Comparison of ENCODE assay signal across 9 cellular contexts in genomic region chr2:32277363-32277673, GRCh38. TPM values are rescaled to one million over a fixed set of nuclear protein-coding genes. Genes with fewer than 3 reads are reported as not detected.
DNase-seq lines count a peak whose midpoint lies in the region; ATAC-seq, FAIRE-seq and TF ChIP-seq lines count a peak whose summit lies in the region.
"Had no signal": no experiment of that assay in that cellular context is flagged by ENCODE, and none has a peak within 500 bp of the region (broad histone marks: within the 10 kb centered on the region; RNA-seq: fewer than 3 reads in every experiment).

No MANE protein-coding gene starts in this region.

- peaks cover 0 to 4% (median 0%) of the 10 kb centered on the region in 7 donors for H3K9me3 Mint-ChIP-seq in naive B cell

- peaks cover 13 to 27% (median 15%) of the 10 kb centered on the region in 3 donors for H3K4me1 Mint-ChIP-seq in naive B cell

- FAIRE-seq in bronchial epithelial cell (lab: Jason Lieb, UNC), result no peak

- no peaks in the 10 kb centered on the region for H3K4me1 ChIP-seq in BE2C

- H3K36me3 ChIP-seq in BE2C (peaks cover 9% of the 10 kb centered on the region), bronchial epithelial cell (ENCODE audit: control insufficient read depth, insufficient read depth, low read length) (peaks cover 3% of the 10 kb centered on the region)

- H3K27me3 Mint-ChIP-seq in naive B cell, result peaks cover 7 to 11% (median 7%) of the 10 kb centered on the region in 3 donors

- DNase-seq in BE2C (no peak), bronchial epithelial cell (ENCODE audit: low read depth) (no peak), naive B cell (no peak), AG08396 (ENCODE audit: low spot score) (no peak), SHP77 (lab: John Stamatoyannopoulos, UW) (no peak), GF-D8 (lab: John Stamatoyannopoulos, UW) (no peak)
- no peak for DNase-seq in activated CD4-positive, alpha-beta T cell treated with anti-CD3 and anti-CD28 coated beads, Interleukin-2, amount 50 U/mL, for 1 hour

- no peaks in the 10 kb centered on the region for H3K9me3 ChIP-seq in BE2C

- H3K36me3 Mint-ChIP-seq in naive B cell, result peaks cover 0 to 4% of the 10 kb centered on the region in 2 donors

- H3K4me3 Mint-ChIP-seq in naive B cell, result peak overlapping the region; percentile 85 to 97 (median 92)

- H3K27me3 ChIP-seq in BE2C (no peaks in the 10 kb centered on the region; the same call in none of the 2 replicates), bronchial epithelial cell (ENCODE audit: control insufficient read depth, insufficient read depth, low read length) (no peaks in the 10 kb centered on the region)

- H3K4me3 ChIP-seq in BE2C (ENCODE audit: low read depth, low read length) (peak overlapping the region; percentile 77), bronchial epithelial cell (ENCODE audit: low read depth, low read length) (peak overlapping the region; percentile 100)

- H3K27ac Mint-ChIP-seq in naive B cell, result peak overlapping the region; percentile 98 to 99 (median 98)

- ATAC-seq in HG03139 (IDR thresholded peaks at IDR 0.05; ENCODE audit: unreplicated experiment) (peak; percentile 4), naive B cell (ENCODE audit: low read depth in 2 of 2) (no peak)

- TF ChIP-seq CTCF in BE2C (IDR thresholded peaks at IDR 0.05; ENCODE audit: low read depth, low read length), result no peak
- TF ChIP-seq CTCF in bronchial epithelial cell (IDR thresholded peaks at IDR 0.05; ENCODE audit: insufficient read depth, low read length, severe bottlenecking), result no peak

RNA-seq across cellular contexts. Expression of gene YIPF4, which starts 0.4 kb away (rescaled TPM):
- 13.7 TPM for polyA plus RNA-seq in BE2C (2012; ENCODE audit: insufficient read depth, insufficient read length, low read depth)
- total RNA-seq in bronchial epithelial cell, result 21.9 and 27.7 TPM in 2 replicates
- 10 to 100 TPM; 12.8 to 18.0 (median 15.9) TPM for polyA plus RNA-seq in naive B cell (ENCODE audit: low read depth in 6 of 6)

RNA-seq across cellular contexts. Expression of gene NLRC4, which starts 12.6 kb away (rescaled TPM):
- 1.5 TPM for polyA plus RNA-seq in BE2C (2012; ENCODE audit: insufficient read depth, insufficient read length, low read depth)
- 0.53 and 1.0 TPM in 2 replicates for total RNA-seq in bronchial epithelial cell
- polyA plus RNA-seq in naive B cell (ENCODE audit: low read depth in 6 of 6), result 1 to 10 TPM in 2 of 6 donors, under 1 TPM in 3, not detected in 1; 0.41 to 1.7 (median 0.95) TPM
- total RNA-seq: dermis blood vessel endothelial cell had no signal
